In genomic region chr11:117327255-117327566, GRCh38 we compare ENCODE assay signal across 8 cellular contexts. TPM values are rescaled to one million over a fixed set of nuclear protein-coding genes. Genes with fewer than 3 reads are reported as not detected.
DNase-seq lines count a peak whose midpoint lies in the region; ATAC-seq and TF ChIP-seq lines count a peak whose summit lies in the region.
"Not testable (repeated sequence)": the region's sequence is repeated elsewhere in the genome, so short reads cannot be mapped to it uniquely, and the experiment has no call there.

No MANE protein-coding gene starts in this region.

- not testable (repeated sequence) for H3K27me3 Mint-ChIP-seq in CD8-positive, alpha-beta T cell (ENCODE audit: low read depth)

- TF ChIP-seq POLR2A in breast epithelium (IDR thresholded peaks at IDR 0.05); sigmoid colon (IDR thresholded peaks at IDR 0.05); vagina (IDR thresholded peaks at IDR 0.05): not testable (repeated sequence)

- DNase-seq in CD8-positive, alpha-beta T cell; HL-60 (ENCODE audit: low read depth in 1 of 2, low spot score in 1 of 2); breast epithelium (ENCODE audit: low spot score in 2 of 2); foreskin fibroblast; lower lobe of right lung; sigmoid colon; vagina (ENCODE audit: extremely low spot score in 2 of 2): not testable (repeated sequence)
- DNase-seq in SJSA1 (ENCODE audit: low read depth in 1 of 2, low spot score in 2 of 2): peak in 1 of 2 experiments; percentile 2

- H3K27ac Mint-ChIP-seq in CD8-positive, alpha-beta T cell: not testable (repeated sequence)

- H3K4me3 Mint-ChIP-seq in CD8-positive, alpha-beta T cell: not testable (repeated sequence)

- not testable (repeated sequence) for H3K27me3 ChIP-seq in CD8-positive, alpha-beta T cell (ENCODE audit: insufficient read depth, low read length); HL-60 (ENCODE audit: insufficient read depth, poor library complexity, severe bottlenecking); SJSA1 (replicated peaks); breast epithelium; lower lobe of right lung (ENCODE audit: low read depth); sigmoid colon; vagina

- POLR2A ChIA-PET in CD8-positive, alpha-beta T cell (lab: Charles Lee): interaction anchor here (0.8 to 1.8 kb wide), 6 partner anchors 9 to 149 kb away, joined by 3 to 8 read pairs (median 4); partner anchors contain the start of genes PCSK7, RNF214 and SIDT2

- H3K36me3 Mint-ChIP-seq in CD8-positive, alpha-beta T cell: not testable (repeated sequence)

- CTCF ChIA-PET in CD8-positive, alpha-beta T cell (lab: Charles Lee): not testable (repeated sequence)

- not testable (repeated sequence) for ATAC-seq in CD8-positive, alpha-beta T cell; lower lobe of right lung

- H3K9me3 Mint-ChIP-seq in CD8-positive, alpha-beta T cell: not testable (repeated sequence)

- H3K4me3 ChIP-seq in CD8-positive, alpha-beta T cell (ENCODE audit: low read depth, low read length): peak overlapping the region; percentile 64
- H3K4me3 ChIP-seq in HL-60 (replicated peaks; ENCODE audit: insufficient read depth, low read length): peak overlapping the region; percentile 68
- peak overlapping the region; percentile 63 for H3K4me3 ChIP-seq in SJSA1
- H3K4me3 ChIP-seq in breast epithelium: peak overlapping the region; percentile 83 to 87 (median 84)
- peak overlapping the region; percentile 68 to 87 for H3K4me3 ChIP-seq in foreskin fibroblast (ENCODE audit: low read depth in 1 of 2, low read length in 2 of 2)
- peak overlapping the region; percentile 80 for H3K4me3 ChIP-seq in lower lobe of right lung
- H3K4me3 ChIP-seq in sigmoid colon: peak overlapping the region; percentile 67 to 84 (median 80)
- peak overlapping the region; percentile 62 to 77 for H3K4me3 ChIP-seq in vagina

- H3K4me1 ChIP-seq in CD8-positive, alpha-beta T cell (ENCODE audit: insufficient read depth, low read length); SJSA1 (replicated peaks); breast epithelium: not testable (repeated sequence)
- H3K4me1 ChIP-seq in lower lobe of right lung (peaks cover 24% of the 10 kb centered on the region), sigmoid colon (peaks cover 0 to 18% (median 12%) of the 10 kb centered on the region in 4 donors), vagina (peaks cover 11% of the 10 kb centered on the region)

- peak overlapping the region; percentile 92 for H3K27ac ChIP-seq in CD8-positive, alpha-beta T cell (ENCODE audit: low read depth, low read length)
- H3K27ac ChIP-seq in HL-60 (replicated peaks) (peak overlapping the region; percentile 90), SJSA1 (peak overlapping the region; percentile 86), breast epithelium (peak overlapping the region; percentile 94 to 97), lower lobe of right lung (peak overlapping the region; percentile 93), sigmoid colon (peak overlapping the region; percentile 94 to 96 (median 94)), vagina (peak overlapping the region; percentile 80)

- not testable (repeated sequence) for H3K9me3 ChIP-seq in CD8-positive, alpha-beta T cell (ENCODE audit: low read length); SJSA1 (replicated peaks); breast epithelium; lower lobe of right lung; sigmoid colon; vagina

- not testable (repeated sequence) for H3K36me3 ChIP-seq in CD8-positive, alpha-beta T cell (ENCODE audit: insufficient read depth, low read length); SJSA1; breast epithelium; lower lobe of right lung; sigmoid colon; vagina

- TF ChIP-seq EP300 in sigmoid colon (IDR thresholded peaks at IDR 0.05): not testable (repeated sequence)

- WGBS in sigmoid colon, 2 donors: 9 to 11% methylated on average over 5 of the region's 5 CpGs

- H3K4me1 Mint-ChIP-seq in CD8-positive, alpha-beta T cell (ENCODE audit: low read depth): not testable (repeated sequence)

- TF ChIP-seq CTCF in CD8-positive, alpha-beta T cell (IDR thresholded peaks at IDR 0.05); HL-60 (IDR thresholded peaks at IDR 0.05; ENCODE audit: insufficient read depth, low read length); breast epithelium (IDR thresholded peaks at IDR 0.05); foreskin fibroblast (IDR thresholded peaks at IDR 0.05; ENCODE audit: low read depth, low read length); lower lobe of right lung (IDR thresholded peaks at IDR 0.05); sigmoid colon (IDR thresholded peaks at IDR 0.05); vagina (IDR thresholded peaks at IDR 0.05): not testable (repeated sequence)

- intact Hi-C loops in CD8-positive, alpha-beta T cell (cut with DNase I, micrococcal nuclease): loop anchor here (1.0 to 10.0 kb wide), 8 partner anchors 95 to 555 kb away; partner anchors contain the start of genes BUD13 (in 2 of the 2), PAFAH1B2 (in 2 of the 2), PCSK7 (in 1 of the 2) and RNF214 (in 1 of the 2)
- intact Hi-C loops in breast epithelium (cut with DNase I; ENCODE audit: low total_unique reads); lower lobe of right lung (cut with DNase I); vagina (cut with DNase I): not testable (repeated sequence)
- intact Hi-C loops in sigmoid colon (cut with DNase I): loop anchor here (1.0 kb wide), 1 partner anchor 95 kb away; the partner anchor contains the start of genes PCSK7 and RNF214

RNA-seq across cellular contexts. Expression of gene CEP164, which starts 0.4 kb away (rescaled TPM):
- 10 to 100 TPM; 23.9 to 28.4 TPM for total RNA-seq in CD8-positive, alpha-beta T cell
- 24.8 and 35.1 TPM in 2 replicates for total RNA-seq in SJSA1 (2014; rRNA removed; shearing (Covaris generic))
- total RNA-seq in breast epithelium (10 to 100 TPM; 14.9 to 32.6 (median 20.3) TPM), lower lobe of right lung (27.3 TPM), sigmoid colon (10 to 100 TPM; 12.5 to 40.4 (median 20.4) TPM), vagina (21.6 TPM)
- polyA plus RNA-seq in sigmoid colon: 10 to 100 TPM in 1 of 3 donors, 1 to 10 TPM in 2; 1.8 to 19.4 (median 4.9) TPM

RNA-seq across cellular contexts. Expression of gene BACE1, which starts 11.2 kb away (rescaled TPM):
- total RNA-seq in CD8-positive, alpha-beta T cell: under 1 TPM; 0.39 to 0.60 TPM
- 11.4 and 22.7 TPM in 2 replicates for total RNA-seq in SJSA1 (2014; rRNA removed; shearing (Covaris generic))
- total RNA-seq in breast epithelium (10 to 100 TPM; 17.4 to 26.9 (median 17.9) TPM), lower lobe of right lung (28.4 TPM), sigmoid colon (10 to 100 TPM; 13.2 to 24.6 (median 16.0) TPM), vagina (25.8 TPM)
- 1 to 10 TPM; 1.8 to 7.0 (median 3.6) TPM for polyA plus RNA-seq in sigmoid colon

RNA-seq across cellular contexts. Expression of gene BACE1-AS, which starts 36.1 kb away (rescaled TPM):
- total RNA-seq in CD8-positive, alpha-beta T cell: 1 to 10 TPM in 1 of 2 experiments, under 1 TPM in 1; 0.76 to 1.3 TPM
- 0.92 and 1.8 TPM in 2 replicates for total RNA-seq in SJSA1 (2014; rRNA removed; shearing (Covaris generic))
- total RNA-seq in breast epithelium: 1 to 10 TPM; 5.9 to 8.9 (median 6.6) TPM
- 8.6 TPM for total RNA-seq in lower lobe of right lung
- 10 to 100 TPM in 1 of 4 donors, 1 to 10 TPM in 3; 5.6 to 11.6 (median 6.6) TPM for total RNA-seq in sigmoid colon
- 1 to 10 TPM in 2 of 3 donors, under 1 TPM in 1; 0.69 to 4.2 (median 3.8) TPM for polyA plus RNA-seq in sigmoid colon
- 10.6 TPM for total RNA-seq in vagina
